1 cellular context compared by ENCODE assay signal in the genomic region with DNA sequence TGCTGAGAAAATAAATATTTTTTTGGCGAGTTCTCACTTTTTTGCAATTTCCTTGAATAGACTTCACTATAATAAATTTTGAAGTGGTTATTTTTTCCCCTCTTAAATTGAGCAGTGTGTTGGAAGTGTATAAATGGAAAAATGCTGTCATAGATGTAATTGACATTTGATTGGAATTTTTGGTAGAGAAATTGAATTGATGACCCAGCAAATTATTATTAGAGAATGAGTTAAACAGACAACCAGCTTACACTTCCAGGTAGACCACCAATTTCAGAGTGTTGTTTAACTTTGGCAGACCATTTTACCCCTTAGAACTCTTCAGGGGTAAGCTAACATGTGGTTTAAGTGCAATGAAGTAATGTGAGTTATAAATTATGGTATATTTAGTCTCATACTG.
TF ChIP-seq lines count a peak whose summit lies in the region.

No MANE protein-coding gene starts in this region.

TF ChIP-seq in HCT116, 20 proteins besides CTCF, POLR2A, EP300 and RAD21 (continued from another document):
- TF ChIP-seq REST (IDR thresholded peaks at IDR 0.05; ENCODE audit: low read depth) (no peak), TCF7L2 (IDR thresholded peaks at IDR 0.05; ENCODE audit: borderline replicate concordance, extremely low read depth, insufficient read depth, insufficient read length) (no peak), JUND (IDR thresholded peaks at IDR 0.05) (no peak), EZH2phosphoT487 (IDR thresholded peaks at IDR 0.05; ENCODE audit: borderline replicate concordance) (no peak), SP1 (IDR thresholded peaks at IDR 0.05; ENCODE audit: low read depth) (no peak), ELF1 (IDR thresholded peaks at IDR 0.05; ENCODE audit: borderline replicate concordance, low read depth) (no peak)
